In genomic region chr10:3033925-3034324, GRCh38 we compare ENCODE assay signal across 32 cellular contexts.
"Had no signal": no experiment of that assay in that cellular context is flagged by ENCODE, and none has a peak within 500 bp of the region (broad histone marks: within the 10 kb centered on the region; RNA-seq: fewer than 3 reads in every experiment).

No MANE protein-coding gene starts in this region.

- H3K9me3 Mint-ChIP-seq: stimulated activated naive CD8-positive, alpha-beta T cell treated with anti-CD3 and anti-CD28 coated beads, Interleukin-15, Interleukin-2, amounts not matched to agents 100 ng/mL and 50 ng/mL, for 24 hours had no signal

- H3K27ac Mint-ChIP-seq: activated CD4-positive, alpha-beta T cell treated with anti-CD3 and anti-CD28 coated beads for 36 hours; activated naive CD4-positive, alpha-beta T cell treated with anti-CD3 and anti-CD28 coated beads for 36 hours; activated naive CD8-positive, alpha-beta T cell treated with anti-CD3 and anti-CD28 coated beads for 36 hours; activated T-cell treated with anti-CD3 and anti-CD28 coated beads, Interleukin-2, amount 50 U/mL, for 72 hours; mesothelial cell of epicardium; naive thymus-derived CD4-positive, alpha-beta T cell; progenitor cell of endocrine pancreas; stimulated activated naive CD8-positive, alpha-beta T cell treated with anti-CD3 and anti-CD28 coated beads, Interleukin-15, Interleukin-2, amounts not matched to agents 100 ng/mL and 50 ng/mL, for 24 hours; T-helper 2 cell treated with Interferon-gamma antibody and Interleukin-4, amounts not matched to agents 5 μg/mL and 100 μg/mL, for 36 hours had no signal

- H3K79me2 ChIP-seq: hepatocyte had no signal

- H3K27ac ChIP-seq: adrenal gland, body of pancreas, cardiac muscle cell, colonic mucosa, gastrocnemius medialis, hepatocyte, ovary, right lobe of liver, upper lobe of left lung had no signal

- H3K4me2 ChIP-seq: hepatocyte had no signal

- H3K4me1 ChIP-seq: adrenal gland, body of pancreas, colonic mucosa, gastrocnemius medialis, right lobe of liver, upper lobe of left lung had no signal

- H2AFZ ChIP-seq: hepatocyte had no signal

- H3K4me3 Mint-ChIP-seq: activated CD4-positive, alpha-beta T cell treated with anti-CD3 and anti-CD28 coated beads for 36 hours; activated naive CD4-positive, alpha-beta T cell treated with anti-CD3 and anti-CD28 coated beads for 36 hours; activated naive CD8-positive, alpha-beta T cell treated with anti-CD3 and anti-CD28 coated beads for 36 hours; activated T-cell treated with anti-CD3 and anti-CD28 coated beads, Interleukin-2, amount 50 U/mL, for 72 hours; mesothelial cell of epicardium; naive thymus-derived CD4-positive, alpha-beta T cell; stimulated activated naive CD8-positive, alpha-beta T cell treated with anti-CD3 and anti-CD28 coated beads, Interleukin-15, Interleukin-2, amounts not matched to agents 100 ng/mL and 50 ng/mL, for 24 hours; T-helper 2 cell treated with Interferon-gamma antibody and Interleukin-4, amounts not matched to agents 5 μg/mL and 100 μg/mL, for 36 hours had no signal

- H3K4me3 ChIP-seq: adrenal gland, body of pancreas, cardiac muscle cell, colonic mucosa, dorsolateral prefrontal cortex, gastrocnemius medialis, hepatocyte, ovary, right lobe of liver, upper lobe of left lung had no signal

- ATAC-seq: activated CD4-positive, alpha-beta T cell treated with anti-CD3 and anti-CD28 coated beads for 36 hours; activated T-cell treated with anti-CD3 and anti-CD28 coated beads, Interleukin-2, amount 50 U/mL, for 72 hours; body of pancreas; gastrocnemius medialis; left ventricle myocardium superior; naive thymus-derived CD4-positive, alpha-beta T cell; right lobe of liver had no signal

- H3K27me3 ChIP-seq: adrenal gland, body of pancreas, cardiac muscle cell, colonic mucosa, gastrocnemius medialis, hepatocyte, ovary, right lobe of liver, upper lobe of left lung had no signal

- DNase-seq: activated B cell treated with CpG ODN at 0.5 μM for 24 hours; activated CD4-positive, alpha-beta T cell treated with anti-CD3 and anti-CD28 coated beads for 36 hours; activated CD4-positive, alpha-beta T cell treated with anti-CD3 and anti-CD28 coated beads, Interleukin-2, amount 50 U/mL, for 4 hours; activated effector memory CD4-positive, alpha-beta T cell treated with anti-CD3 and anti-CD28 coated beads, Interleukin-2, amount 50 U/mL, for 16 hours; activated naive CD4-positive, alpha-beta T cell treated with anti-CD3 and anti-CD28 coated beads for 36 hours; activated naive CD8-positive, alpha-beta T cell treated with anti-CD3 and anti-CD28 coated beads for 36 hours; activated T-cell treated with anti-CD3 and anti-CD28 coated beads for 4 hours; activated T-cell treated with anti-CD3 and anti-CD28 coated beads, Interleukin-2, amount 50 U/mL, for 72 hours; adrenal gland; aorta; body of pancreas; cerebellar nuclear complex; colonic mucosa; dorsolateral prefrontal cortex; effector memory CD4-positive, alpha-beta T cell; erythroblast; gastrocnemius medialis; glutamatergic neuron; islet precursor cell; left ventricle myocardium superior; mammary epithelial cell; naive thymus-derived CD4-positive, alpha-beta T cell; ovary; right lobe of liver; stimulated activated CD4-positive, alpha-beta T cell treated with anti-CD3 and anti-CD28 coated beads, Interleukin-2, amount 100 ng/mL, for 48 hours had no signal

- H3K36me3 Mint-ChIP-seq: activated naive CD8-positive, alpha-beta T cell treated with anti-CD3 and anti-CD28 coated beads for 36 hours; mesothelial cell of epicardium had no signal

- H3K4me1 Mint-ChIP-seq: mesothelial cell of epicardium had no signal
